1 cellular context compared by ENCODE assay signal in genomic region chr1:66777846-66778245, GRCh38.
TF ChIP-seq lines count a peak whose summit lies in the region.

No MANE protein-coding gene starts in this region.

TF ChIP-seq in GM12878, 131 proteins besides CTCF, POLR2A, EP300 and RAD21:
- TF ChIP-seq RFX5 (IDR thresholded peaks at IDR 0.05; ENCODE audit: low read depth, low read length) (no peak), HDGF (IDR thresholded peaks at IDR 0.05) (no peak), KLF5 (IDR thresholded peaks at IDR 0.05; ENCODE audit: partially characterized antibody) (no peak), MTA2 (IDR thresholded peaks at IDR 0.05; ENCODE audit: low read depth) (peak; percentile 46; the same call in 1 of the 2 replicates), SMAD1 (IDR thresholded peaks at IDR 0.05; ENCODE audit: low read depth, partially characterized antibody) (no peak), ETV6 (conservative IDR thresholded peaks at IDR 0.05 in 1 of 2, IDR thresholded peaks at IDR 0.05 in 1 of 2; ENCODE audit: borderline replicate concordance in 1 of 2, low read depth in 1 of 2) (no peak), SMC3 (IDR thresholded peaks at IDR 0.05; ENCODE audit: borderline replicate concordance, low read length) (no peak)
